11 cellular contexts compared by ENCODE assay signal in the genomic region with DNA sequence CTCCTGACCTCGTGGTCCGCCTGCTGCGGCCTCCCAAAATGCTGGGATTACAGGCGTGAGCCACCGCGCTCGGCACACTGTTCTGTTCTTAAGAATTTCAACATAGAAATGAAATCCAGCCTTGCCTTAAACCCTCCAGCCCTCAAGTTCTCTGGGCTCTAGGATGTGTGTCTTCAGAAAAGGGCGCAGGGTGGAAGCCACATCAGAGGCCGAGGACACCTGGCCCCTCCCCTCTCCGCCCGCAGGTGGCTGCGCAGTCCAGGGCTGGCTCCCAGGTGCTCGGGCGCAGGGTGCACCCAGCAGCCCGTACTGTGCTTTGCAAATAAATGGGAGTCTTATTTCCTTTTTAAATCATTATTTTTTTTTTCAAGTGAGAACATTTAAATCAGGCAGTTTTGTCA. TPM values are rescaled to one million over a fixed set of nuclear protein-coding genes. Genes with fewer than 3 reads are reported as not detected.
DNase-seq lines count a peak whose midpoint lies in the region; ATAC-seq, FAIRE-seq and TF ChIP-seq lines count a peak whose summit lies in the region.
"Had no signal": no experiment of that assay in that cellular context is flagged by ENCODE, and none has a peak within 500 bp of the region (broad histone marks: within the 10 kb centered on the region; RNA-seq: fewer than 3 reads in every experiment).

No MANE protein-coding gene starts in this region.

- H3K4me3 Mint-ChIP-seq in activated T-helper 1 cell treated with anti-CD3 and anti-CD28 coated beads, Interleukin-12 subunit alpha, Interleukin-12 subunit beta, Interleukin-2, Interleukin-4 antibody, amounts not matched to agents 30 ng/mL and 10 ng/mL and 1 ng/mL, durations not matched to agents 14 hours and 24 hours and 36 hours = peak overlapping the region; percentile 38

- no peak overlapping the region for H3K9ac ChIP-seq in HepG2 (ENCODE audit: insufficient read depth, low read depth, low read length)

- H3K9me3 ChIP-seq in HepG2 (ENCODE audit: low read length) (peaks cover 4% of the 10 kb centered on the region; the same call in 1 of the 2 replicates), upper lobe of right lung (no peaks in the 10 kb centered on the region)

- H3K27me3 ChIP-seq in HepG2 (ENCODE audit: control insufficient read depth in 1 of 2, insufficient read depth in 2 of 2, low read length in 2 of 2) (no peaks in the 10 kb centered on the region; a peak in 1 of 5 replicates), upper lobe of right lung (no peaks in the 10 kb centered on the region)

- peak; percentile 33 for DNase-seq in stimulated activated CD4-positive, alpha-beta T cell treated with anti-CD3 and anti-CD28 coated beads, Interleukin-1b, Interleukin-23, amount 100 ng/mL, for 48 hours
- no peak for DNase-seq in stimulated activated CD4-positive, alpha-beta T cell treated with anti-CD3 and anti-CD28 coated beads, Interleukin-12 subunit alpha, Interleukin-12 subunit beta, amount 100 ng/mL, for 4 hours
- no peak for DNase-seq in activated T-helper 1 cell treated with anti-CD3 and anti-CD28 coated beads, Interleukin-12 subunit alpha, Interleukin-12 subunit beta, Interleukin-2, Interleukin-4 antibody, amounts not matched to agents 30 ng/mL and 10 ng/mL and 1 ng/mL, durations not matched to agents 14 hours and 24 hours and 36 hours (ENCODE audit: low spot score)
- DNase-seq in HepG2 (ENCODE audit: low spot score) (no peak), upper lobe of right lung (peak; percentile 58), sciatic nerve (ENCODE audit: low spot score) (no peak), SK-N-DZ (ENCODE audit: low spot score) (no peak)
- DNase-seq: hippocampal formation, MM.1S, NCI-H226 had no signal

- intact Hi-C loops in activated T-helper 1 cell treated with anti-CD3 and anti-CD28 coated beads, Interleukin-12 subunit alpha, Interleukin-12 subunit beta, Interleukin-2, Interleukin-4 antibody, amounts not matched to agents 30 ng/mL and 10 ng/mL and 1 ng/mL, durations not matched to agents 14 hours and 24 hours and 36 hours (cut with micrococcal nuclease) = loop anchor here (5.0 to 10.0 kb wide), 4 partner anchors 370 to 1510 kb away; partner anchors contain the start of genes MORN1 and RER1
- intact Hi-C loops in HepG2 (cut with micrococcal nuclease; ENCODE audit: unreplicated experiment) = loop anchor here (10.0 kb wide), 1 partner anchor 127 kb away; the partner anchor contains the start of gene SMIM1
- intact Hi-C loops in upper lobe of right lung (cut with DNase I) = no loop called here
- intact Hi-C loops in sciatic nerve (cut with DNase I) = no loop called here

- no peaks in the 10 kb centered on the region for H3K36me3 ChIP-seq in HepG2 (replicated peaks in 1 of 2; ENCODE audit: control insufficient read depth in 1 of 2, insufficient read depth in 2 of 2, low read length in 2 of 2)
- H3K36me3 ChIP-seq in upper lobe of right lung = no peaks in the 10 kb centered on the region

- 94% methylated on average over 15 of the region's 15 CpGs for WGBS in HepG2 (ENCODE audit: low lambda C conversion rate)

- peaks cover 10% of the 10 kb centered on the region for H3K36me3 Mint-ChIP-seq in activated T-helper 1 cell treated with anti-CD3 and anti-CD28 coated beads, Interleukin-12 subunit alpha, Interleukin-12 subunit beta, Interleukin-2, Interleukin-4 antibody, amounts not matched to agents 30 ng/mL and 10 ng/mL and 1 ng/mL, durations not matched to agents 14 hours and 24 hours and 36 hours (ENCODE audit: low read depth)

- no peak for TF ChIP-seq EP300 in HepG2 (IDR thresholded peaks at IDR 0.05; ENCODE audit: low read depth in 2 of 2, low read length in 2 of 2)
- TF ChIP-seq EP300 in HepG2 (CRISPR knock-in tag; IDR thresholded peaks at IDR 0.05; ENCODE audit: borderline replicate concordance) = no peak

- no peaks in the 10 kb centered on the region for H4K20me1 ChIP-seq in HepG2 (ENCODE audit: insufficient read depth, low read length)

- in situ Hi-C loops in HepG2 (cut with HindIII; ENCODE audit: extremely low pct_ligation_motif_present, low pct_unique_long_range_greater_than_20kb) = loop anchor here (25.0 kb wide), 1 partner anchor 160 kb away; no protein-coding TSS in a partner anchor

- peak overlapping the region; percentile 64; the same call in 1 of the 2 replicates for H3K4me2 ChIP-seq in HepG2 (ENCODE audit: low read depth, low read length)

- no peak overlapping the region for H3K4me3 ChIP-seq in HepG2 (replicated peaks in 1 of 3; ENCODE audit: insufficient read depth in 1 of 3, low read depth in 2 of 3, low read length in 3 of 3)
- no peak overlapping the region for H3K4me3 ChIP-seq in upper lobe of right lung

- H3K4me1 ChIP-seq in HepG2 (ENCODE audit: insufficient read depth, low read length) (peaks cover 58% of the 10 kb centered on the region), upper lobe of right lung (peaks cover 9% of the 10 kb centered on the region)

- POLR2A ChIA-PET in HepG2 (lab: Yijun Ruan, JAX) = no interaction called here

- no peak overlapping the region for H2AFZ ChIP-seq in HepG2 (ENCODE audit: low read length)

- no peak for FAIRE-seq in HepG2 (lab: Jason Lieb, UNC)

- no peak for ATAC-seq in HepG2
- no peak for ATAC-seq in upper lobe of right lung
- no peak for ATAC-seq in HG03565 (IDR thresholded peaks at IDR 0.05; ENCODE audit: unreplicated experiment)
- ATAC-seq in sciatic nerve = no peak

- TF ChIP-seq POLR2A in HepG2 (IDR thresholded peaks at IDR 0.05; ENCODE audit: insufficient read depth in 1 of 2, low read depth in 2 of 2, low read length in 2 of 2) = no peak

- H3K27ac Mint-ChIP-seq in activated T-helper 1 cell treated with anti-CD3 and anti-CD28 coated beads, Interleukin-12 subunit alpha, Interleukin-12 subunit beta, Interleukin-2, Interleukin-4 antibody, amounts not matched to agents 30 ng/mL and 10 ng/mL and 1 ng/mL, durations not matched to agents 14 hours and 24 hours and 36 hours = peak overlapping the region; percentile 69

- peaks cover 40% of the 10 kb centered on the region for H3K4me1 Mint-ChIP-seq in activated T-helper 1 cell treated with anti-CD3 and anti-CD28 coated beads, Interleukin-12 subunit alpha, Interleukin-12 subunit beta, Interleukin-2, Interleukin-4 antibody, amounts not matched to agents 30 ng/mL and 10 ng/mL and 1 ng/mL, durations not matched to agents 14 hours and 24 hours and 36 hours (ENCODE audit: low read depth)

- H3K79me2 ChIP-seq in HepG2 (ENCODE audit: insufficient read depth, low read length) = peaks cover 30% of the 10 kb centered on the region

- TF ChIP-seq CTCF in HepG2 (CRISPR knock-in tag; IDR thresholded peaks at IDR 0.05) (no peak), upper lobe of right lung (IDR thresholded peaks at IDR 0.05) (no peak)

- TF ChIP-seq RAD21 in HepG2 (CRISPR knock-in tag; IDR thresholded peaks at IDR 0.05) = no peak

- peaks cover 17% of the 10 kb centered on the region for H3K9me3 Mint-ChIP-seq in activated T-helper 1 cell treated with anti-CD3 and anti-CD28 coated beads, Interleukin-12 subunit alpha, Interleukin-12 subunit beta, Interleukin-2, Interleukin-4 antibody, amounts not matched to agents 30 ng/mL and 10 ng/mL and 1 ng/mL, durations not matched to agents 14 hours and 24 hours and 36 hours

- CTCF ChIA-PET in HepG2 (lab: Yijun Ruan, JAX; ENCODE audit: low intra/inter-chr PET ratio, low total read pairs) = no interaction called here

- BruUV-seq in HepG2 (replicated peaks; lab: Mats Ljungman, UMichigan) = no TSS peak

- no peaks in the 10 kb centered on the region for H3K27me3 Mint-ChIP-seq in activated T-helper 1 cell treated with anti-CD3 and anti-CD28 coated beads, Interleukin-12 subunit alpha, Interleukin-12 subunit beta, Interleukin-2, Interleukin-4 antibody, amounts not matched to agents 30 ng/mL and 10 ng/mL and 1 ng/mL, durations not matched to agents 14 hours and 24 hours and 36 hours (ENCODE audit: insufficient read depth)

- H3K27ac ChIP-seq in HepG2 (ENCODE audit: extremely low read length, insufficient read depth, low read length) (peak overlapping the region; percentile 57), upper lobe of right lung (no peak overlapping the region)

RNA-seq across cellular contexts. Expression of gene C1orf174, which starts 2.0 kb away (rescaled TPM):
- total RNA-seq in activated T-helper 1 cell treated with anti-CD3 and anti-CD28 coated beads, Interleukin-12 subunit alpha, Interleukin-12 subunit beta, Interleukin-2, Interleukin-4 antibody, amounts not matched to agents 30 ng/mL and 10 ng/mL and 1 ng/mL, durations not matched to agents 14 hours and 24 hours and 36 hours = 45.1 TPM in 2 replicates
- 31.4 and 43.4 TPM in 2 replicates for total RNA-seq in HepG2 (2016; rRNA removed; fragmentation: Illumina TruSeq; extraction: Trizol)
- 9.1 and 10.6 TPM in 2 replicates for total RNA-seq in HepG2 (2016; cell fraction: cytosol; rRNA removed; fragmentation: Illumina TruSeq; extraction: Trizol; ENCODE audit: low read depth)
- 30.8 and 45.5 TPM in 2 replicates for total RNA-seq in HepG2 (2016; cell fraction: insoluble cytoplasmic fraction; rRNA removed; fragmentation: Illumina TruSeq; extraction: Trizol)
- total RNA-seq in HepG2 (2016; cell fraction: membrane; rRNA removed; fragmentation: Illumina TruSeq; extraction: Trizol) = 23.1 and 25.3 TPM in 2 replicates
- total RNA-seq in HepG2 (2016; cell fraction: nucleus; rRNA removed; fragmentation: Illumina TruSeq; extraction: Trizol) = 12.4 and 14.4 TPM in 2 replicates
- 18.7 and 21.6 TPM in 2 replicates for polyA plus RNA-seq in HepG2 (2011; rRNA removed)
- polyA plus RNA-seq in HepG2 (2011; cell fraction: cytosol; rRNA removed) = 19.8 and 22.2 TPM in 2 replicates
- 12.8 and 14.0 TPM in 2 replicates for polyA plus RNA-seq in HepG2 (2011; cell fraction: nucleus; rRNA removed)
- 13.3 and 16.8 TPM in 2 replicates for polyA plus RNA-seq in HepG2 (2012)
- polyA plus RNA-seq in HepG2 (2016; cell fraction: cytosol; fragmentation: Illumina TruSeq; extraction: Trizol; ENCODE audit: low read depth) = 4.2 and 5.1 TPM in 2 replicates
- 37.9 and 38.1 TPM in 2 replicates for polyA plus RNA-seq in HepG2 (2016; cell fraction: insoluble cytoplasmic fraction; fragmentation: Illumina TruSeq; extraction: Trizol; ENCODE audit: low read depth)
- polyA plus RNA-seq in HepG2 (2016; cell fraction: membrane; fragmentation: Illumina TruSeq; extraction: Trizol; ENCODE audit: low read depth) = 11.1 and 13.7 TPM in 2 replicates
- polyA plus RNA-seq in HepG2 (2016; cell fraction: nucleus; fragmentation: Illumina TruSeq; extraction: Trizol; ENCODE audit: insufficient read depth, low read depth) = 24.6 and 27.6 TPM in 2 replicates
- 23.0 and 28.7 TPM in 2 replicates for polyA minus RNA-seq in HepG2 (2011; rRNA and poly(A)+ RNA removed; ENCODE audit: low replicate concordance)
- 11.2 and 12.0 TPM in 2 replicates for polyA minus RNA-seq in HepG2 (2011; cell fraction: cytosol; rRNA and poly(A)+ RNA removed)
- polyA minus RNA-seq in HepG2 (2011; cell fraction: nucleus; rRNA and poly(A)+ RNA removed) = 6.7 and 8.5 TPM in 2 replicates
- 19.9 TPM for total RNA-seq in upper lobe of right lung
- 18.6 TPM for total RNA-seq in sciatic nerve
- polyA plus RNA-seq in SK-N-DZ (2014; cell fraction: cytosol; rRNA removed) = 15.3 TPM in 2 replicates
- 13.4 and 26.5 TPM in 2 replicates for polyA plus RNA-seq in SK-N-DZ (2014; cell fraction: nucleus; rRNA removed)

RNA-seq across cellular contexts. Expression of gene DFFB, which starts 44.8 kb away (rescaled TPM):
- total RNA-seq in activated T-helper 1 cell treated with anti-CD3 and anti-CD28 coated beads, Interleukin-12 subunit alpha, Interleukin-12 subunit beta, Interleukin-2, Interleukin-4 antibody, amounts not matched to agents 30 ng/mL and 10 ng/mL and 1 ng/mL, durations not matched to agents 14 hours and 24 hours and 36 hours = 13.7 and 15.8 TPM in 2 replicates
- total RNA-seq in HepG2 (2016; rRNA removed; fragmentation: Illumina TruSeq; extraction: Trizol) = 8.7 and 9.3 TPM in 2 replicates
- 1.4 and 1.6 TPM in 2 replicates for total RNA-seq in HepG2 (2016; cell fraction: cytosol; rRNA removed; fragmentation: Illumina TruSeq; extraction: Trizol; ENCODE audit: low read depth)
- 8.7 and 9.2 TPM in 2 replicates for total RNA-seq in HepG2 (2016; cell fraction: insoluble cytoplasmic fraction; rRNA removed; fragmentation: Illumina TruSeq; extraction: Trizol)
- total RNA-seq in HepG2 (2016; cell fraction: membrane; rRNA removed; fragmentation: Illumina TruSeq; extraction: Trizol) = 4.1 and 4.7 TPM in 2 replicates
- total RNA-seq in HepG2 (2016; cell fraction: nucleus; rRNA removed; fragmentation: Illumina TruSeq; extraction: Trizol) = 5.0 and 6.1 TPM in 2 replicates
- 4.6 and 4.8 TPM in 2 replicates for polyA plus RNA-seq in HepG2 (2011; rRNA removed)
- polyA plus RNA-seq in HepG2 (2011; cell fraction: cytosol; rRNA removed) = 3.6 and 3.7 TPM in 2 replicates
- polyA plus RNA-seq in HepG2 (2011; cell fraction: nucleus; rRNA removed) = 7.8 and 8.5 TPM in 2 replicates
- 3.3 and 3.7 TPM in 2 replicates for polyA plus RNA-seq in HepG2 (2012)
- 0.69 and 0.75 TPM in 2 replicates for polyA plus RNA-seq in HepG2 (2016; cell fraction: cytosol; fragmentation: Illumina TruSeq; extraction: Trizol; ENCODE audit: low read depth)
- polyA plus RNA-seq in HepG2 (2016; cell fraction: insoluble cytoplasmic fraction; fragmentation: Illumina TruSeq; extraction: Trizol; ENCODE audit: low read depth) = 6.4 and 7.8 TPM in 2 replicates
- polyA plus RNA-seq in HepG2 (2016; cell fraction: membrane; fragmentation: Illumina TruSeq; extraction: Trizol; ENCODE audit: low read depth) = 1.5 and 1.9 TPM in 2 replicates
- polyA plus RNA-seq in HepG2 (2016; cell fraction: nucleus; fragmentation: Illumina TruSeq; extraction: Trizol; ENCODE audit: insufficient read depth, low read depth) = 17.0 and 22.7 TPM in 2 replicates
- polyA minus RNA-seq in HepG2 (2011; rRNA and poly(A)+ RNA removed; ENCODE audit: low replicate concordance) = 3.1 and 7.0 TPM in 2 replicates
- 1.3 and 2.0 TPM in 2 replicates for polyA minus RNA-seq in HepG2 (2011; cell fraction: cytosol; rRNA and poly(A)+ RNA removed)
- polyA minus RNA-seq in HepG2 (2011; cell fraction: nucleus; rRNA and poly(A)+ RNA removed) = 2.4 and 3.9 TPM in 2 replicates
- total RNA-seq in upper lobe of right lung = 8.5 TPM
- 9.3 TPM for total RNA-seq in sciatic nerve
- 8.6 and 9.7 TPM in 2 replicates for polyA plus RNA-seq in SK-N-DZ (2014; cell fraction: cytosol; rRNA removed)
- polyA plus RNA-seq in SK-N-DZ (2014; cell fraction: nucleus; rRNA removed) = 6.7 and 12.9 TPM in 2 replicates

RNA-seq across cellular contexts. Expression of gene CEP104, which starts 45.1 kb away (rescaled TPM):
- total RNA-seq in activated T-helper 1 cell treated with anti-CD3 and anti-CD28 coated beads, Interleukin-12 subunit alpha, Interleukin-12 subunit beta, Interleukin-2, Interleukin-4 antibody, amounts not matched to agents 30 ng/mL and 10 ng/mL and 1 ng/mL, durations not matched to agents 14 hours and 24 hours and 36 hours = 43.4 and 55.5 TPM in 2 replicates
- total RNA-seq in HepG2 (2016; rRNA removed; fragmentation: Illumina TruSeq; extraction: Trizol) = 20.4 and 33.8 TPM in 2 replicates
- total RNA-seq in HepG2 (2016; cell fraction: cytosol; rRNA removed; fragmentation: Illumina TruSeq; extraction: Trizol; ENCODE audit: low read depth) = 4.7 and 5.7 TPM in 2 replicates
- 17.2 and 21.3 TPM in 2 replicates for total RNA-seq in HepG2 (2016; cell fraction: insoluble cytoplasmic fraction; rRNA removed; fragmentation: Illumina TruSeq; extraction: Trizol)
- 17.1 and 18.2 TPM in 2 replicates for total RNA-seq in HepG2 (2016; cell fraction: membrane; rRNA removed; fragmentation: Illumina TruSeq; extraction: Trizol)
- total RNA-seq in HepG2 (2016; cell fraction: nucleus; rRNA removed; fragmentation: Illumina TruSeq; extraction: Trizol) = 17.8 and 20.6 TPM in 2 replicates
- polyA plus RNA-seq in HepG2 (2011; rRNA removed) = 19.0 and 30.1 TPM in 2 replicates
- 11.3 and 14.0 TPM in 2 replicates for polyA plus RNA-seq in HepG2 (2011; cell fraction: cytosol; rRNA removed)
- polyA plus RNA-seq in HepG2 (2011; cell fraction: nucleus; rRNA removed) = 34.2 TPM in 2 replicates
- polyA plus RNA-seq in HepG2 (2012) = 18.2 and 19.8 TPM in 2 replicates
- 5.7 and 6.7 TPM in 2 replicates for polyA plus RNA-seq in HepG2 (2016; cell fraction: cytosol; fragmentation: Illumina TruSeq; extraction: Trizol; ENCODE audit: low read depth)
- 33.6 and 43.4 TPM in 2 replicates for polyA plus RNA-seq in HepG2 (2016; cell fraction: insoluble cytoplasmic fraction; fragmentation: Illumina TruSeq; extraction: Trizol; ENCODE audit: low read depth)
- polyA plus RNA-seq in HepG2 (2016; cell fraction: membrane; fragmentation: Illumina TruSeq; extraction: Trizol; ENCODE audit: low read depth) = 16.8 and 19.5 TPM in 2 replicates
- 33.5 and 33.9 TPM in 2 replicates for polyA plus RNA-seq in HepG2 (2016; cell fraction: nucleus; fragmentation: Illumina TruSeq; extraction: Trizol; ENCODE audit: insufficient read depth, low read depth)
- polyA minus RNA-seq in HepG2 (2011; rRNA and poly(A)+ RNA removed; ENCODE audit: low replicate concordance) = 21.1 and 36.0 TPM in 2 replicates
- 17.0 and 22.2 TPM in 2 replicates for polyA minus RNA-seq in HepG2 (2011; cell fraction: cytosol; rRNA and poly(A)+ RNA removed)
- 32.4 and 38.9 TPM in 2 replicates for polyA minus RNA-seq in HepG2 (2011; cell fraction: nucleus; rRNA and poly(A)+ RNA removed)
- 61.0 TPM for total RNA-seq in upper lobe of right lung
- total RNA-seq in sciatic nerve = 53.9 TPM
- polyA plus RNA-seq in SK-N-DZ (2014; cell fraction: cytosol; rRNA removed) = 12.4 and 21.0 TPM in 2 replicates
- 11.6 and 44.0 TPM in 2 replicates for polyA plus RNA-seq in SK-N-DZ (2014; cell fraction: nucleus; rRNA removed)

Comparison
In these comparisons a context has a peak if more than half of its experiments do, and no peak if none do; other contexts are left out.
1. DNase-seq: peak in stimulated activated CD4-positive, alpha-beta T cell treated with anti-CD3 and anti-CD28 coated beads, Interleukin-1b, Interleukin-23, amount 100 ng/mL, for 48 hours (single experiment) and upper lobe of right lung (single experiment); none in stimulated activated CD4-positive, alpha-beta T cell treated with anti-CD3 and anti-CD28 coated beads, Interleukin-12 subunit alpha, Interleukin-12 subunit beta, amount 100 ng/mL, for 4 hours (single experiment), activated T-helper 1 cell treated with anti-CD3 and anti-CD28 coated beads, Interleukin-12 subunit alpha, Interleukin-12 subunit beta, Interleukin-2, Interleukin-4 antibody, amounts not matched to agents 30 ng/mL and 10 ng/mL and 1 ng/mL, durations not matched to agents 14 hours and 24 hours and 36 hours (single experiment), HepG2 (single experiment), sciatic nerve (single experiment) and SK-N-DZ (single experiment).
2. intact Hi-C loops: an anchor here in activated T-helper 1 cell treated with anti-CD3 and anti-CD28 coated beads, Interleukin-12 subunit alpha, Interleukin-12 subunit beta, Interleukin-2, Interleukin-4 antibody, amounts not matched to agents 30 ng/mL and 10 ng/mL and 1 ng/mL, durations not matched to agents 14 hours and 24 hours and 36 hours (5.0 to 10.0 kb wide) and HepG2 (10.0 kb wide); none called in upper lobe of right lung and sciatic nerve.